Comparison of ENCODE assay signal across 21 cellular contexts in the genomic region with DNA sequence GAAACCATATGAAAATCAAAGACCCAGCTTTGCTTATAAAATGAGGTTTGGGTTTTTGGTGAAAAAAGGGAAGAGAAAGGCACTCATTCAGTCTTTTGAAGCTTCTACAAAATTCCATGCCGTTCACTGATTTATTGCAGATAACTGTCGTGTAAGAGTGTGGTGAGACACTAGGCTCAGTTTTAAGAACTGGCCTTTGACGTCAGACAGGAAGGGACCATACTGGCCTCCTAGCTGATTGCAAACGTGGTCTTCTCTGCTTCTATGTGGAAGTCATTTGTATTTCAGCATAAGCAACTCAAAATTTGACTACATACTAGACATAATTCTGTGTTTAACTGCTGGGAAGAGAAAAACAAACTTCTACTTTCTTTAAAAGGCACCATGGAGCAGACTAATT.
"Had no signal": no experiment of that assay in that cellular context is flagged by ENCODE, and none has a peak within 500 bp of the region (broad histone marks: within the 10 kb centered on the region; RNA-seq: fewer than 3 reads in every experiment).

No MANE protein-coding gene starts in this region.

- DNase-seq: activated CD4-positive, alpha-beta memory T cell treated with anti-CD3 and anti-CD28 coated beads, Interleukin-2, amount 10 ng/mL, durations not matched to agents 7 days and 5 days; activated CD4-positive, alpha-beta T cell treated with anti-CD3 and anti-CD28 coated beads for 4 hours; activated effector memory CD4-positive, alpha-beta T cell treated with anti-CD3 and anti-CD28 coated beads, Interleukin-2, amount 50 U/mL, for 16 hours; activated T-cell treated with anti-CD3 and anti-CD28 coated beads, Interleukin-2, amount 50 U/mL, for 4 hours; adrenal gland; central memory CD4-positive, alpha-beta T cell; effector memory CD4-positive, alpha-beta T cell; foreskin keratinocyte; heart right ventricle; left cardiac atrium; mammary epithelial cell; naive thymus-derived CD8-positive, alpha-beta T cell; nucleus accumbens; posterior cingulate gyrus; stimulated activated CD4-positive, alpha-beta T cell treated with anti-CD3 and anti-CD28 coated beads, Interleukin-2, amount 100 ng/mL, for 48 hours; T-helper 17 cell; tibial artery; uterus had no signal

- H3K4me3 ChIP-seq: adrenal gland, coronary artery, heart right ventricle, tibial artery, uterus had no signal

- H3K36me3 ChIP-seq: uterus had no signal

- H3K9me3 Mint-ChIP-seq: activated CD4-positive, alpha-beta memory T cell treated with anti-CD3 and anti-CD28 coated beads, Interleukin-2, amount 10 ng/mL, durations not matched to agents 7 days and 5 days; activated naive CD4-positive, alpha-beta T cell treated with anti-CD3 and anti-CD28 coated beads, Interleukin-2, amount 50 U/mL, for 24 hours; activated T-cell treated with anti-CD3 and anti-CD28 coated beads, Interleukin-2, amount 50 U/mL, for 4 hours; naive thymus-derived CD8-positive, alpha-beta T cell; stimulated activated memory B cell treated with anti-CD40 and anti-IgM and Interleukin-4, amounts not matched to agents 10 μg/mL and 1 μg/mL and 100 μg/mL, for 72 hours had no signal

- H3K4me1 Mint-ChIP-seq: activated CD4-positive, alpha-beta memory T cell treated with anti-CD3 and anti-CD28 coated beads, Interleukin-2, amount 10 ng/mL, durations not matched to agents 7 days and 5 days; activated naive CD4-positive, alpha-beta T cell treated with anti-CD3 and anti-CD28 coated beads, Interleukin-2, amount 50 U/mL, for 24 hours; naive thymus-derived CD8-positive, alpha-beta T cell; stimulated activated memory B cell treated with anti-CD40 and anti-IgM and Interleukin-4, amounts not matched to agents 10 μg/mL and 1 μg/mL and 100 μg/mL, for 72 hours; T-helper 17 cell had no signal

- H3K36me3 Mint-ChIP-seq: activated naive CD4-positive, alpha-beta T cell treated with anti-CD3 and anti-CD28 coated beads, Interleukin-2, amount 50 U/mL, for 24 hours; naive thymus-derived CD8-positive, alpha-beta T cell; stimulated activated memory B cell treated with anti-CD40 and anti-IgM and Interleukin-4, amounts not matched to agents 10 μg/mL and 1 μg/mL and 100 μg/mL, for 72 hours had no signal

- H3K4me1 ChIP-seq: foreskin keratinocyte, uterus had no signal

- H3K4me3 Mint-ChIP-seq: activated CD4-positive, alpha-beta memory T cell treated with anti-CD3 and anti-CD28 coated beads, Interleukin-2, amount 10 ng/mL, durations not matched to agents 7 days and 5 days; activated naive CD4-positive, alpha-beta T cell treated with anti-CD3 and anti-CD28 coated beads, Interleukin-2, amount 50 U/mL, for 24 hours; activated T-cell treated with anti-CD3 and anti-CD28 coated beads, Interleukin-2, amount 50 U/mL, for 4 hours; naive thymus-derived CD8-positive, alpha-beta T cell; stimulated activated memory B cell treated with anti-CD40 and anti-IgM and Interleukin-4, amounts not matched to agents 10 μg/mL and 1 μg/mL and 100 μg/mL, for 72 hours; T-helper 17 cell had no signal

- H3K27ac ChIP-seq: adrenal gland, coronary artery, foreskin keratinocyte, heart right ventricle, tibial artery, uterus had no signal

- H3K27ac Mint-ChIP-seq: activated CD4-positive, alpha-beta memory T cell treated with anti-CD3 and anti-CD28 coated beads, Interleukin-2, amount 10 ng/mL, durations not matched to agents 7 days and 5 days; activated naive CD4-positive, alpha-beta T cell treated with anti-CD3 and anti-CD28 coated beads, Interleukin-2, amount 50 U/mL, for 24 hours; naive thymus-derived CD8-positive, alpha-beta T cell; stimulated activated memory B cell treated with anti-CD40 and anti-IgM and Interleukin-4, amounts not matched to agents 10 μg/mL and 1 μg/mL and 100 μg/mL, for 72 hours; T-helper 17 cell had no signal

- H3K27me3 ChIP-seq: adrenal gland, foreskin keratinocyte, heart right ventricle, tibial artery, uterus had no signal

- H3K9me3 ChIP-seq: adrenal gland, heart right ventricle, tibial artery, uterus had no signal

- H3K27me3 Mint-ChIP-seq: activated CD4-positive, alpha-beta memory T cell treated with anti-CD3 and anti-CD28 coated beads, Interleukin-2, amount 10 ng/mL, durations not matched to agents 7 days and 5 days; activated naive CD4-positive, alpha-beta T cell treated with anti-CD3 and anti-CD28 coated beads, Interleukin-2, amount 50 U/mL, for 24 hours; naive thymus-derived CD8-positive, alpha-beta T cell; stimulated activated memory B cell treated with anti-CD40 and anti-IgM and Interleukin-4, amounts not matched to agents 10 μg/mL and 1 μg/mL and 100 μg/mL, for 72 hours; T-helper 17 cell had no signal
